ENCODE assay signal across 36 cellular contexts in genomic region chr1:15442119-15442518, GRCh38. TPM values are rescaled to one million over a fixed set of nuclear protein-coding genes. Genes with fewer than 3 reads are reported as not detected.
"Had no signal": no experiment of that assay in that cellular context is flagged by ENCODE, and none has a peak within 500 bp of the region (broad histone marks: within the 10 kb centered on the region; RNA-seq: fewer than 3 reads in every experiment).

No MANE protein-coding gene starts in this region.

- ATAC-seq: activated CD8-positive, alpha-beta T cell treated with anti-CD3 and anti-CD28 coated beads for 36 hours; activated naive CD8-positive, alpha-beta T cell treated with anti-CD3 and anti-CD28 coated beads, Interleukin-2, amount 50 U/mL, for 24 hours; activated T-cell treated with anti-CD3 and anti-CD28 coated beads, Interleukin-2, amount 50 U/mL, for 4 hours; activated T-cell treated with anti-CD3 and anti-CD28 coated beads, Interleukin-2, amount 50 U/mL, for 72 hours; activated T-helper 17 cell treated with anti-CD3 and anti-CD28 coated beads, Interleukin-2, amount 50 U/mL, for 72 hours; T-cell had no signal

- H3K27me3 ChIP-seq: ascending aorta, brain microvascular endothelial cell, breast epithelium had no signal

- H3K27ac ChIP-seq: ascending aorta, brain microvascular endothelial cell, breast epithelium, VCaP had no signal

- H3K9me3 ChIP-seq: ascending aorta, breast epithelium had no signal

- H3K4me3 ChIP-seq: ascending aorta, breast epithelium had no signal

- H3K36me3 ChIP-seq: ascending aorta, brain microvascular endothelial cell, breast epithelium had no signal

- FAIRE-seq: TTC549 had no signal

- DNase-seq: activated B cell treated with CpG ODN at 0.5 μM for 24 hours; activated CD4-positive, alpha-beta memory T cell treated with anti-CD3 and anti-CD28 coated beads for 36 hours; activated CD4-positive, alpha-beta T cell treated with anti-CD3 and anti-CD28 coated beads for 4 hours; activated CD4-positive, alpha-beta T cell treated with anti-CD3 and anti-CD28 coated beads, Interleukin-2, amount 10 ng/mL, durations not matched to agents 24 days and 14 days; activated CD4-positive, alpha-beta T cell treated with anti-CD3 and anti-CD28 coated beads, Interleukin-2, amount 50 U/mL, for 1 hour; activated CD4-positive, alpha-beta T cell treated with anti-CD3 and anti-CD28 coated beads, Interleukin-2, amount 50 U/mL, for 4 hours; activated CD4-positive, CD25-positive, alpha-beta regulatory T cell treated with anti-CD3 and anti-CD28 coated beads, Interleukin-2, amount 50 U/mL, for 72 hours; activated CD8-positive, alpha-beta memory T cell treated with anti-CD3 and anti-CD28 coated beads, Interleukin-2, amount 50 U/mL, for 4 hours; activated CD8-positive, alpha-beta T cell treated with anti-CD3 and anti-CD28 coated beads for 36 hours; activated effector memory CD4-positive, alpha-beta T cell treated with anti-CD3 and anti-CD28 coated beads, Interleukin-2, amount 50 U/mL, for 16 hours; activated gamma-delta T cell treated with Interleukin-2 at 50 U/mL for 16 hours; activated naive CD4-positive, alpha-beta T cell treated with anti-CD3 and anti-CD28 coated beads, Interleukin-2, amount 10 ng/mL, durations not matched to agents 7 days and 5 days; activated naive CD4-positive, alpha-beta T cell treated with Interleukin-2 at 50 U/mL for 16 hours; activated naive CD8-positive, alpha-beta T cell treated with anti-CD3 and anti-CD28 coated beads, Interleukin-2, amount 10 ng/mL, durations not matched to agents 7 days and 5 days; activated naive CD8-positive, alpha-beta T cell treated with anti-CD3 and anti-CD28 coated beads, Interleukin-2, amount 50 U/mL, for 24 hours; activated T-cell treated with anti-CD3 and anti-CD28 coated beads for 4 hours; activated T-cell treated with anti-CD3 and anti-CD28 coated beads, Interleukin-2, amount 50 U/mL, for 1 hour; activated T-cell treated with anti-CD3 and anti-CD28 coated beads, Interleukin-2, amount 50 U/mL, for 4 hours; activated T-cell treated with anti-CD3 and anti-CD28 coated beads, Interleukin-2, amount 50 U/mL, for 72 hours; amygdala; anterior cingulate cortex; brain microvascular endothelial cell; central memory CD4-positive, alpha-beta T cell; T-cell; T-helper 2 cell; T-helper 9 cell had no signal

- H3K4me1 ChIP-seq: ascending aorta, breast epithelium had no signal

RNA-seq across cellular contexts. Expression of gene CTRC, which starts 3.9 kb away (rescaled TPM):
- total RNA-seq: activated CD4-positive, alpha-beta T cell treated with anti-CD3 and anti-CD28 coated beads, Interleukin-2, amount 10 ng/mL, durations not matched to agents 24 days and 14 days; activated CD8-positive, alpha-beta memory T cell treated with anti-CD3 and anti-CD28 coated beads for 36 hours; activated CD8-positive, alpha-beta T cell treated with anti-CD3 and anti-CD28 coated beads for 36 hours; activated T-helper 17 cell treated with anti-CD3 and anti-CD28 coated beads, Interleukin-2, amount 50 U/mL, for 72 hours; ascending aorta; cardiac septum; cerebellum had no signal

RNA-seq across cellular contexts. Expression of gene CELA2A, which starts 14.4 kb away (rescaled TPM):
- total RNA-seq: activated B cell treated with CpG ODN at 0.5 μM for 24 hours; activated CD4-positive, alpha-beta memory T cell treated with anti-CD3 and anti-CD28 coated beads for 36 hours; activated CD4-positive, alpha-beta T cell treated with anti-CD3 and anti-CD28 coated beads, Interleukin-2, amount 10 ng/mL, durations not matched to agents 24 days and 14 days; activated CD8-positive, alpha-beta memory T cell treated with anti-CD3 and anti-CD28 coated beads for 36 hours; activated CD8-positive, alpha-beta T cell treated with anti-CD3 and anti-CD28 coated beads for 36 hours; activated naive CD8-positive, alpha-beta T cell treated with anti-CD3 and anti-CD28 coated beads, Interleukin-2, amount 10 ng/mL, durations not matched to agents 7 days and 5 days; activated T-cell treated with anti-CD3 and anti-CD28 coated beads, Interleukin-2, amount 50 U/mL, for 72 hours; activated T-helper 1 cell treated with anti-CD3 and anti-CD28 coated beads, Interleukin-12 subunit alpha, Interleukin-12 subunit beta, Interleukin-2, Interleukin-4 antibody, amounts not matched to agents 30 ng/mL and 10 ng/mL and 1 ng/mL, durations not matched to agents 14 hours and 24 hours and 36 hours; activated T-helper 17 cell treated with anti-CD3 and anti-CD28 coated beads, Interleukin-2, amount 50 U/mL, for 72 hours; ascending aorta; breast epithelium; cardiac septum; cerebellum; T-helper 1 cell treated with Interleukin-12 subunit alpha and Interleukin-12 subunit beta and Interleukin-4 antibody, amounts not matched to agents 30 ng/mL and 1 ng/mL, for 36 hours had no signal

RNA-seq across cellular contexts. Expression of gene CELA2B, which starts 33.8 kb away (rescaled TPM):
- total RNA-seq: activated B cell treated with CpG ODN at 0.5 μM for 24 hours; activated CD4-positive, alpha-beta memory T cell treated with anti-CD3 and anti-CD28 coated beads for 36 hours; activated CD4-positive, alpha-beta T cell treated with anti-CD3 and anti-CD28 coated beads, Interleukin-2, amount 10 ng/mL, durations not matched to agents 24 days and 14 days; activated CD8-positive, alpha-beta memory T cell treated with anti-CD3 and anti-CD28 coated beads for 36 hours; activated CD8-positive, alpha-beta T cell treated with anti-CD3 and anti-CD28 coated beads for 36 hours; activated naive CD8-positive, alpha-beta T cell treated with anti-CD3 and anti-CD28 coated beads, Interleukin-2, amount 10 ng/mL, durations not matched to agents 7 days and 5 days; activated T-cell treated with anti-CD3 and anti-CD28 coated beads, Interleukin-2, amount 50 U/mL, for 72 hours; activated T-helper 1 cell treated with anti-CD3 and anti-CD28 coated beads, Interleukin-12 subunit alpha, Interleukin-12 subunit beta, Interleukin-2, Interleukin-4 antibody, amounts not matched to agents 30 ng/mL and 10 ng/mL and 1 ng/mL, durations not matched to agents 14 hours and 24 hours and 36 hours; activated T-helper 17 cell treated with anti-CD3 and anti-CD28 coated beads, Interleukin-2, amount 50 U/mL, for 72 hours; ascending aorta; breast epithelium; cardiac septum; cerebellum; T-helper 1 cell treated with Interleukin-12 subunit alpha and Interleukin-12 subunit beta and Interleukin-4 antibody, amounts not matched to agents 30 ng/mL and 1 ng/mL, for 36 hours had no signal
